Comparison of ENCODE assay signal across 2 cellular contexts in the genomic region with DNA sequence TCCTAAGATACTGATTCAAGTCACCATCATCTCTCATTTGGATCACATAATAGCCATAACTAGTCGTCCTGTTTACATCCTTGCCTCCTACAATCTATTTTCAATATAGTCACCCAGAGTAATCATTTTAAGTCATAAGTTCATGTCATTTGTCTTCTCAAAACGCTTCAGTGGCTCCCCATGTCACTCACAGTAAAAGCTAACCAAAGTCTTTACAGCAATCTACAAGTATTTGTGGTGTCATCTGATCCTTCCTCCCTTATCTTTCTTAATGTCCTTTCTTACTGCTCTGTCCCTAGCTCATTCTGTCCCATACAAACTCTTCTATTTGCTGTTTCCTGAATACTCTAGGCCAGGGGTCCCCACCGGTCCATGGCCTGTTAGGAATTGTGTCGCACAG.
TF ChIP-seq lines count a peak whose summit lies in the region.

No MANE protein-coding gene starts in this region.

TF ChIP-seq in HEK293, 187 proteins besides CTCF, POLR2A, EP300 and RAD21 (continues in another document):
- TF ChIP-seq ZNF707 (tag by site-specific recombination; IDR thresholded peaks at IDR 0.05) (no peak), ZXDB (tag by site-specific recombination; IDR thresholded peaks at IDR 0.05) (0 out of 2 replicates have a peak, but pooled peaks have one; percentile 14), GLI2 (tag by site-specific recombination; IDR thresholded peaks at IDR 0.05; ENCODE audit: borderline replicate concordance, low read depth) (no peak), REPIN1 (tag by site-specific recombination; IDR thresholded peaks at IDR 0.05; ENCODE audit: low read depth) (no peak), ZNF843 (tag by site-specific recombination; IDR thresholded peaks at IDR 0.05) (no peak), KLF1 (tag by site-specific recombination; IDR thresholded peaks at IDR 0.05) (no peak), ZNF624 (tag by site-specific recombination; IDR thresholded peaks at IDR 0.05) (no peak), ZNF830 (tag by site-specific recombination; IDR thresholded peaks at IDR 0.05; ENCODE audit: low read depth) (no peak), WT1 (tag by site-specific recombination; IDR thresholded peaks at IDR 0.05) (peak; percentile 49; the same call in 1 of the 2 replicates), FEZF1 (tag by site-specific recombination; IDR thresholded peaks at IDR 0.05) (0 out of 2 replicates have a peak, but pooled peaks have one; percentile 18), ZNF184 (tag by site-specific recombination; IDR thresholded peaks at IDR 0.05) (no peak), ZNF221 (tag by site-specific recombination; IDR thresholded peaks at IDR 0.05; ENCODE audit: borderline replicate concordance) (no peak), YY2 (tag by site-specific recombination; IDR thresholded peaks at IDR 0.05) (no peak), SCRT2 (tag by site-specific recombination; IDR thresholded peaks at IDR 0.05) (peak; percentile 14; the same call in 1 of the 2 replicates)
- TF ChIP-seq, protein P1, sequence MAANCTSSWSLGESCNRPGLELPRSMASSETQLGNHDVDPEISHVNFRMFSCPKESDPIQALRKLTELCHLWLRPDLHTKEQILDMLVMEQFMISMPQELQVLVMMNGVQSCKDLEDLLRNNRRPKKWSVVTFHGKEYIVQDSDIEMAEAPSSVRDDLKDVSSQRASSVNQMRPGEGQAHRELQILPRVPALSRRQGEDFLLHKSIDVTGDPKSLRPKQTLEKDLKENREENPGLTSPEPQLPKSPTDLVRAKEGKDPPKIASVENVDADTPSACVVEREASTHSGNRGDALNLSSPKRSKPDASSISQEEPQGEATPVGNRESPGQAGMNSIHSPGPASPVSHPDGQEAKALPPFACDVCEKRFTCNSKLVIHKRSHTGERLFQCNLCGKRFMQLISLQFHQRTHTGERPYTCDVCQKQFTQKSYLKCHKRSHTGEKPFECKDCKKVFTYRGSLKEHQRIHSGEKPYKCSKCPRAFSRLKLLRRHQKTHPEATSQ (tag by site-specific recombination; IDR thresholded peaks at IDR 0.05) = no peak
- TF ChIP-seq, protein P2, sequence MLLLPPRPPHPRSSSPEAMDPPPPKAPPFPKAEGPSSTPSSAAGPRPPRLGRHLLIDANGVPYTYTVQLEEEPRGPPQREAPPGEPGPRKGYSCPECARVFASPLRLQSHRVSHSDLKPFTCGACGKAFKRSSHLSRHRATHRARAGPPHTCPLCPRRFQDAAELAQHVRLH (tag by site-specific recombination; IDR thresholded peaks at IDR 0.05) = no peak
- TF ChIP-seq, protein P3, sequence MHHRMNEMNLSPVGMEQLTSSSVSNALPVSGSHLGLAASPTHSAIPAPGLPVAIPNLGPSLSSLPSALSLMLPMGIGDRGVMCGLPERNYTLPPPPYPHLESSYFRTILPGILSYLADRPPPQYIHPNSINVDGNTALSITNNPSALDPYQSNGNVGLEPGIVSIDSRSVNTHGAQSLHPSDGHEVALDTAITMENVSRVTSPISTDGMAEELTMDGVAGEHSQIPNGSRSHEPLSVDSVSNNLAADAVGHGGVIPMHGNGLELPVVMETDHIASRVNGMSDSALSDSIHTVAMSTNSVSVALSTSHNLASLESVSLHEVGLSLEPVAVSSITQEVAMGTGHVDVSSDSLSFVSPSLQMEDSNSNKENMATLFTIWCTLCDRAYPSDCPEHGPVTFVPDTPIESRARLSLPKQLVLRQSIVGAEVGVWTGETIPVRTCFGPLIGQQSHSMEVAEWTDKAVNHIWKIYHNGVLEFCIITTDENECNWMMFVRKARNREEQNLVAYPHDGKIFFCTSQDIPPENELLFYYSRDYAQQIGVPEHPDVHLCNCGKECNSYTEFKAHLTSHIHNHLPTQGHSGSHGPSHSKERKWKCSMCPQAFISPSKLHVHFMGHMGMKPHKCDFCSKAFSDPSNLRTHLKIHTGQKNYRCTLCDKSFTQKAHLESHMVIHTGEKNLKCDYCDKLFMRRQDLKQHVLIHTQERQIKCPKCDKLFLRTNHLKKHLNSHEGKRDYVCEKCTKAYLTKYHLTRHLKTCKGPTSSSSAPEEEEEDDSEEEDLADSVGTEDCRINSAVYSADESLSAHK (tag by site-specific recombination; IDR thresholded peaks at IDR 0.05) = no peak
- TF ChIP-seq, protein P4, sequence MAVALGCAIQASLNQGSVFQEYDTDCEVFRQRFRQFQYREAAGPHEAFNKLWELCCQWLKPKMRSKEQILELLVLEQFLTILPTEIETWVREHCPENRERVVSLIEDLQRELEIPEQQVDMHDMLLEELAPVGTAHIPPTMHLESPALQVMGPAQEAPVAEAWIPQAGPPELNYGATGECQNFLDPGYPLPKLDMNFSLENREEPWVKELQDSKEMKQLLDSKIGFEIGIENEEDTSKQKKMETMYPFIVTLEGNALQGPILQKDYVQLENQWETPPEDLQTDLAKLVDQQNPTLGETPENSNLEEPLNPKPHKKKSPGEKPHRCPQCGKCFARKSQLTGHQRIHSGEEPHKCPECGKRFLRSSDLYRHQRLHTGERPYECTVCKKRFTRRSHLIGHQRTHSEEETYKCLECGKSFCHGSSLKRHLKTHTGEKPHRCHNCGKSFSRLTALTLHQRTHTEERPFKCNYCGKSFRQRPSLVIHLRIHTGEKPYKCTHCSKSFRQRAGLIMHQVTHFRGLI (tag by site-specific recombination; IDR thresholded peaks at IDR 0.05) = no peak
- TF ChIP-seq, protein P5, sequence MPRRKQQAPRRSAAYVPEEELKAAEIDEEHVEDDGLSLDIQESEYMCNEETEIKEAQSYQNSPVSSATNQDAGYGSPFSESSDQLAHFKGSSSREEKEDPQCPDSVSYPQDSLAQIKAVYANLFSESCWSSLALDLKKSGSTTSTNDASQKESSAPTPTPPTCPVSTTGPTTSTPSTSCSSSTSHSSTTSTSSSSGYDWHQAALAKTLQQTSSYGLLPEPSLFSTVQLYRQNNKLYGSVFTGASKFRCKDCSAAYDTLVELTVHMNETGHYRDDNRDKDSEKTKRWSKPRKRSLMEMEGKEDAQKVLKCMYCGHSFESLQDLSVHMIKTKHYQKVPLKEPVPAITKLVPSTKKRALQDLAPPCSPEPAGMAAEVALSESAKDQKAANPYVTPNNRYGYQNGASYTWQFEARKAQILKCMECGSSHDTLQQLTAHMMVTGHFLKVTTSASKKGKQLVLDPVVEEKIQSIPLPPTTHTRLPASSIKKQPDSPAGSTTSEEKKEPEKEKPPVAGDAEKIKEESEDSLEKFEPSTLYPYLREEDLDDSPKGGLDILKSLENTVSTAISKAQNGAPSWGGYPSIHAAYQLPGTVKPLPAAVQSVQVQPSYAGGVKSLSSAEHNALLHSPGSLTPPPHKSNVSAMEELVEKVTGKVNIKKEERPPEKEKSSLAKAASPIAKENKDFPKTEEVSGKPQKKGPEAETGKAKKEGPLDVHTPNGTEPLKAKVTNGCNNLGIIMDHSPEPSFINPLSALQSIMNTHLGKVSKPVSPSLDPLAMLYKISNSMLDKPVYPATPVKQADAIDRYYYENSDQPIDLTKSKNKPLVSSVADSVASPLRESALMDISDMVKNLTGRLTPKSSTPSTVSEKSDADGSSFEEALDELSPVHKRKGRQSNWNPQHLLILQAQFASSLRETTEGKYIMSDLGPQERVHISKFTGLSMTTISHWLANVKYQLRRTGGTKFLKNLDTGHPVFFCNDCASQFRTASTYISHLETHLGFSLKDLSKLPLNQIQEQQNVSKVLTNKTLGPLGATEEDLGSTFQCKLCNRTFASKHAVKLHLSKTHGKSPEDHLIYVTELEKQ (tag by site-specific recombination; IDR thresholded peaks at IDR 0.05; ENCODE audit: borderline replicate concordance) = no peak

TF ChIP-seq in IMR-90, 13 proteins besides CTCF, POLR2A, EP300 and RAD21:
- TF ChIP-seq BHLHE40 (IDR thresholded peaks at IDR 0.05; ENCODE audit: low read depth, low read length) = no peak
- no peak for TF ChIP-seq SMC3 (IDR thresholded peaks at IDR 0.05; ENCODE audit: low read depth, low read length)
- no peak for TF ChIP-seq MAFK (IDR thresholded peaks at IDR 0.05; ENCODE audit: low read depth, low read length)
- TF ChIP-seq RFX5 (IDR thresholded peaks at IDR 0.05; ENCODE audit: low read depth, low read length) = no peak
- TF ChIP-seq MXI1 (IDR thresholded peaks at IDR 0.05; ENCODE audit: borderline replicate concordance, low read depth, low read length) = no peak
- no peak for TF ChIP-seq MAZ (IDR thresholded peaks at IDR 0.05; ENCODE audit: borderline replicate concordance, low read depth, low read length)
- no peak for TF ChIP-seq FOS (IDR thresholded peaks at IDR 0.05; ENCODE audit: low read depth, low read length)
- no peak for TF ChIP-seq NFE2L2 (IDR thresholded peaks at IDR 0.05; ENCODE audit: low read depth, low read length)
- TF ChIP-seq RCOR1 (IDR thresholded peaks at IDR 0.05; ENCODE audit: insufficient replicate concordance, low read length) = no peak
- TF ChIP-seq, protein P6, sequence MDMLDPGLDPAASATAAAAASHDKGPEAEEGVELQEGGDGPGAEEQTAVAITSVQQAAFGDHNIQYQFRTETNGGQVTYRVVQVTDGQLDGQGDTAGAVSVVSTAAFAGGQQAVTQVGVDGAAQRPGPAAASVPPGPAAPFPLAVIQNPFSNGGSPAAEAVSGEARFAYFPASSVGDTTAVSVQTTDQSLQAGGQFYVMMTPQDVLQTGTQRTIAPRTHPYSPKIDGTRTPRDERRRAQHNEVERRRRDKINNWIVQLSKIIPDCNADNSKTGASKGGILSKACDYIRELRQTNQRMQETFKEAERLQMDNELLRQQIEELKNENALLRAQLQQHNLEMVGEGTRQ (IDR thresholded peaks at IDR 0.05; ENCODE audit: low read depth, low read length) = no peak
- TF ChIP-seq CHD1 (IDR thresholded peaks at IDR 0.05; ENCODE audit: low read depth, low read length) = no peak
- TF ChIP-seq, protein P7, sequence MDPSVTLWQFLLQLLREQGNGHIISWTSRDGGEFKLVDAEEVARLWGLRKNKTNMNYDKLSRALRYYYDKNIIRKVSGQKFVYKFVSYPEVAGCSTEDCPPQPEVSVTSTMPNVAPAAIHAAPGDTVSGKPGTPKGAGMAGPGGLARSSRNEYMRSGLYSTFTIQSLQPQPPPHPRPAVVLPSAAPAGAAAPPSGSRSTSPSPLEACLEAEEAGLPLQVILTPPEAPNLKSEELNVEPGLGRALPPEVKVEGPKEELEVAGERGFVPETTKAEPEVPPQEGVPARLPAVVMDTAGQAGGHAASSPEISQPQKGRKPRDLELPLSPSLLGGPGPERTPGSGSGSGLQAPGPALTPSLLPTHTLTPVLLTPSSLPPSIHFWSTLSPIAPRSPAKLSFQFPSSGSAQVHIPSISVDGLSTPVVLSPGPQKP (IDR thresholded peaks at IDR 0.05; ENCODE audit: borderline replicate concordance, low read depth, low read length) = no peak
TF ChIP-seq in IMR-90: peak in this region for 0.
